Comparison of ENCODE assay signal across 16 cellular contexts in genomic region chr2:133986076-133986837, GRCh38.
DNase-seq lines count a peak whose midpoint lies in the region; ATAC-seq and TF ChIP-seq lines count a peak whose summit lies in the region.
"Had no signal": no experiment of that assay in that cellular context is flagged by ENCODE, and none has a peak within 500 bp of the region (broad histone marks: within the 10 kb centered on the region; RNA-seq: fewer than 3 reads in every experiment).

No MANE protein-coding gene starts in this region.

- H3K36me3 ChIP-seq in GM23248 (ENCODE audit: low read depth) (no peaks in the 10 kb centered on the region), RWPE2 (ENCODE audit: low read depth) (no peaks in the 10 kb centered on the region), trophoblast cell (ENCODE audit: control insufficient read depth in 1 of 2, insufficient read depth in 2 of 2, low read length in 2 of 2) (no peaks in the 10 kb centered on the region)
- H3K36me3 ChIP-seq: right lobe of liver, suprapubic skin had no signal

- H4K12ac ChIP-seq in trophoblast cell (ENCODE audit: low read depth, low read length), result no peak overlapping the region

- no peaks in the 10 kb centered on the region for H3K9me2 ChIP-seq in GM23248 (ENCODE audit: insufficient read depth)

- no peak overlapping the region for H3K14ac ChIP-seq in trophoblast cell (ENCODE audit: low read length)

- no peaks in the 10 kb centered on the region for H3F3A ChIP-seq in GM23248 (ENCODE audit: insufficient read depth)

- in situ Hi-C loops in GM23248 (cut with MboI), result no loop called here

- no peaks in the 10 kb centered on the region for H3K4me1 Mint-ChIP-seq in activated T-helper 2 cell treated with anti-CD3 and anti-CD28 coated beads, Interferon-gamma antibody, Interleukin-2, Interleukin-4, amounts not matched to agents 10 μg/mL and 5 μg/mL and 100 μg/mL, durations not matched to agents 14 hours and 24 hours and 36 hours (ENCODE audit: low read depth)
- H3K4me1 Mint-ChIP-seq: CD4-positive, alpha-beta memory T cell had no signal

- H3K4ac ChIP-seq in trophoblast cell (ENCODE audit: low read depth, low read length), result no peak overlapping the region

- H3K79me2 ChIP-seq in GM23248 (ENCODE audit: insufficient read depth) (no peaks in the 10 kb centered on the region), trophoblast cell (ENCODE audit: control insufficient read depth, insufficient read depth, low read length, poor library complexity) (no peaks in the 10 kb centered on the region)

- no peak overlapping the region for H2AFZ ChIP-seq in GM23248
- no peak overlapping the region for H2AFZ ChIP-seq in trophoblast cell (ENCODE audit: insufficient read depth, low read length, poor library complexity)

- H3K27me3 ChIP-seq in GM23248 (replicated peaks; ENCODE audit: insufficient read depth) (0 out of 2 replicates have a peak, but pooled peaks cover 3% of the 10 kb centered on the region), RWPE2 (ENCODE audit: insufficient read depth, poor library complexity, severe bottlenecking) (no peaks in the 10 kb centered on the region), foreskin keratinocyte (peaks cover 7% of the 10 kb centered on the region), trophoblast cell (ENCODE audit: insufficient read depth, low read length) (no peaks in the 10 kb centered on the region)
- H3K27me3 ChIP-seq: right lobe of liver had no signal

- H4K91ac ChIP-seq in trophoblast cell (ENCODE audit: low read depth, low read length), result no peak overlapping the region

- H3K79me1 ChIP-seq in trophoblast cell (ENCODE audit: low read length), result no peaks in the 10 kb centered on the region

- H3K18ac ChIP-seq in trophoblast cell (ENCODE audit: low read length), result no peak overlapping the region

- H3K27ac Mint-ChIP-seq in activated T-helper 2 cell treated with anti-CD3 and anti-CD28 coated beads, Interferon-gamma antibody, Interleukin-2, Interleukin-4, amounts not matched to agents 10 μg/mL and 5 μg/mL and 100 μg/mL, durations not matched to agents 14 hours and 24 hours and 36 hours, result no peak overlapping the region
- H3K27ac Mint-ChIP-seq: brain; CD4-positive, alpha-beta memory T cell; naive B cell had no signal

- H3K9me3 ChIP-seq in GM23248 (ENCODE audit: low read depth), result no peaks in the 10 kb centered on the region
- H3K9me3 ChIP-seq in RWPE2 (ENCODE audit: severe bottlenecking), result no peaks in the 10 kb centered on the region
- H3K9me3 ChIP-seq in trophoblast cell (ENCODE audit: insufficient read depth, low read depth, low read length), result no peaks in the 10 kb centered on the region
- H3K9me3 ChIP-seq: right lobe of liver, suprapubic skin had no signal

- intact Hi-C loops in activated T-helper 2 cell treated with anti-CD3 and anti-CD28 coated beads, Interferon-gamma antibody, Interleukin-2, Interleukin-4, amounts not matched to agents 10 μg/mL and 5 μg/mL and 100 μg/mL, durations not matched to agents 14 hours and 24 hours and 36 hours (cut with micrococcal nuclease), result no loop called here

- no peak overlapping the region for H3K4me3 ChIP-seq in GM23248
- no peak overlapping the region for H3K4me3 ChIP-seq in RWPE2 (ENCODE audit: severe bottlenecking)
- H3K4me3 ChIP-seq in trophoblast cell (ENCODE audit: low read depth, low read length), result no peak overlapping the region
- H3K4me3 ChIP-seq: right lobe of liver, suprapubic skin had no signal

- H3K36me3 Mint-ChIP-seq in activated T-helper 2 cell treated with anti-CD3 and anti-CD28 coated beads, Interferon-gamma antibody, Interleukin-2, Interleukin-4, amounts not matched to agents 10 μg/mL and 5 μg/mL and 100 μg/mL, durations not matched to agents 14 hours and 24 hours and 36 hours (ENCODE audit: low read depth), result no peaks in the 10 kb centered on the region
- H3K36me3 Mint-ChIP-seq: brain; CD4-positive, alpha-beta memory T cell; naive B cell had no signal

- 23 to 32% methylated on average over 3 of the region's 3 CpGs for WGBS in GM23248 (ENCODE audit: low coverage in 1 of 2, low lambda C conversion rate in 2 of 2, missing lambda C conversion rate in 2 of 2), 2 experiments
- no CpG with 5 or more reads among the region's 3 CpGs for WGBS in trophoblast cell (ENCODE audit: extremely low coverage, insufficient coverage, insufficient read length)

- no peak overlapping the region for H3K23ac ChIP-seq in trophoblast cell (ENCODE audit: low read length)

- peak overlapping the region; percentile 78 for H2BK12ac ChIP-seq in trophoblast cell (ENCODE audit: low read length)

- H3K9ac ChIP-seq in GM23248, result no peak overlapping the region
- H3K9ac ChIP-seq in trophoblast cell (ENCODE audit: low read length), result no peak overlapping the region

- H2BK5ac ChIP-seq in trophoblast cell (ENCODE audit: low read depth, low read length, poor library complexity), result peak overlapping the region; percentile 4

- H3K4me3 Mint-ChIP-seq in activated T-helper 2 cell treated with anti-CD3 and anti-CD28 coated beads, Interferon-gamma antibody, Interleukin-2, Interleukin-4, amounts not matched to agents 10 μg/mL and 5 μg/mL and 100 μg/mL, durations not matched to agents 14 hours and 24 hours and 36 hours (ENCODE audit: low read depth), result no peak overlapping the region
- H3K4me3 Mint-ChIP-seq: brain; CD4-positive, alpha-beta memory T cell had no signal

- H4K20me1 ChIP-seq in GM23248 (ENCODE audit: insufficient read depth), result no peaks in the 10 kb centered on the region

- TF ChIP-seq CTCF in RWPE2 (IDR thresholded peaks at IDR 0.05; ENCODE audit: poor library complexity, severe bottlenecking) (no peak), foreskin keratinocyte (conservative IDR thresholded peaks at IDR 0.05) (no peak)

- ATAC-seq in RWPE2 (ENCODE audit: low read depth) (peak; percentile 58; the same call in 1 of the 3 replicates), foreskin keratinocyte (peak; percentile 60), HG02870 (IDR thresholded peaks at IDR 0.05; ENCODE audit: unreplicated experiment) (no peak), GM21529 (IDR thresholded peaks at IDR 0.05; ENCODE audit: unreplicated experiment) (no peak)
- ATAC-seq: right lobe of liver, SK-N-SH treated with all-trans-retinoic acid at 6 μM for 48 hours had no signal

- peaks cover 3% of the 10 kb centered on the region for H3K27me3 Mint-ChIP-seq in activated T-helper 2 cell treated with anti-CD3 and anti-CD28 coated beads, Interferon-gamma antibody, Interleukin-2, Interleukin-4, amounts not matched to agents 10 μg/mL and 5 μg/mL and 100 μg/mL, durations not matched to agents 14 hours and 24 hours and 36 hours (ENCODE audit: low read depth)
- H3K27me3 Mint-ChIP-seq: brain had no signal

- peak overlapping the region; percentile 75 for H4K8ac ChIP-seq in trophoblast cell (ENCODE audit: low read depth, low read length)

- no peak overlapping the region for H2AK5ac ChIP-seq in trophoblast cell (ENCODE audit: low read length)

- no peak overlapping the region for H2BK120ac ChIP-seq in trophoblast cell (ENCODE audit: insufficient read depth, low read length, poor library complexity)

- H3K9me3 Mint-ChIP-seq in activated T-helper 2 cell treated with anti-CD3 and anti-CD28 coated beads, Interferon-gamma antibody, Interleukin-2, Interleukin-4, amounts not matched to agents 10 μg/mL and 5 μg/mL and 100 μg/mL, durations not matched to agents 14 hours and 24 hours and 36 hours, result no peaks in the 10 kb centered on the region

- H3K4me1 ChIP-seq in GM23248 (ENCODE audit: insufficient read depth) (no peaks in the 10 kb centered on the region; the same call in 1 of the 2 replicates), RWPE2 (ENCODE audit: insufficient read depth, poor library complexity, severe bottlenecking) (no peaks in the 10 kb centered on the region), foreskin keratinocyte (no peaks in the 10 kb centered on the region), trophoblast cell (ENCODE audit: control insufficient read depth in 1 of 2, insufficient read depth in 2 of 2, low read length in 2 of 2) (peaks cover 5 to 7% of the 10 kb centered on the region in 2 experiments)
- H3K4me1 ChIP-seq: right lobe of liver, suprapubic skin had no signal

- H3K27ac ChIP-seq in GM23248 (no peak overlapping the region), RWPE2 (ENCODE audit: poor library complexity, severe bottlenecking) (no peak overlapping the region), foreskin keratinocyte (no peak overlapping the region), trophoblast cell (ENCODE audit: low read depth, low read length) (no peak overlapping the region)
- H3K27ac ChIP-seq: epithelial cell of prostate, right lobe of liver, suprapubic skin had no signal

- H3K4me2 ChIP-seq in GM23248 (ENCODE audit: unreplicated experiment) (no peak overlapping the region), trophoblast cell (ENCODE audit: low read length) (peak overlapping the region; percentile 36)

- DNase-seq in GM23248, result peak; percentile 36
- no peak for DNase-seq in RWPE2 (ENCODE audit: low spot score)
- peak; percentile 4 to 40 for DNase-seq in foreskin keratinocyte
- peak in 1 of 2 donors; percentile 49 for DNase-seq in trophoblast cell
- DNase-seq in activated T-helper 2 cell treated with anti-CD3 and anti-CD28 coated beads, Interferon-gamma antibody, Interleukin-2, Interleukin-4, amounts not matched to agents 10 μg/mL and 5 μg/mL and 100 μg/mL, durations not matched to agents 14 hours and 24 hours and 36 hours (ENCODE audit: low spot score), result no peak
- DNase-seq in NCI-H1105 (lab: John Stamatoyannopoulos, UW), result no peak
- DNase-seq: CD4-positive, alpha-beta memory T cell; naive B cell; NCI-H1436 treated with DMSO at 0.1 percent for 48 hours; right lobe of liver had no signal

Comparison
In these comparisons a context has a peak if more than half of its experiments do, and no peak if none do; other contexts are left out.
1. DNase-seq: peak in GM23248 (single experiment) and foreskin keratinocyte (2 of 2); none in RWPE2 (single experiment), activated T-helper 2 cell treated with anti-CD3 and anti-CD28 coated beads, Interferon-gamma antibody, Interleukin-2, Interleukin-4, amounts not matched to agents 10 μg/mL and 5 μg/mL and 100 μg/mL, durations not matched to agents 14 hours and 24 hours and 36 hours (single experiment) and NCI-H1105 (single experiment).
2. ATAC-seq: peak in RWPE2 (single experiment) and foreskin keratinocyte (single experiment); none in HG02870 (single experiment) and GM21529 (single experiment).